ENCODE assay signal across 8 cellular contexts in genomic region chr17:7043195-7043543, GRCh38. TPM values are rescaled to one million over a fixed set of nuclear protein-coding genes. Genes with fewer than 3 reads are reported as not detected.
DNase-seq lines count a peak whose midpoint lies in the region; ATAC-seq and TF ChIP-seq lines count a peak whose summit lies in the region.
"Had no signal": no experiment of that assay in that cellular context is flagged by ENCODE, and none has a peak within 500 bp of the region (broad histone marks: within the 10 kb centered on the region; RNA-seq: fewer than 3 reads in every experiment).

No MANE protein-coding gene starts in this region.

- no peaks in the 10 kb centered on the region for H4K20me1 ChIP-seq in mammary epithelial cell (ENCODE audit: insufficient read depth, low read length)

- TF ChIP-seq EP300 in Ishikawa (IDR thresholded peaks at IDR 0.05; ENCODE audit: borderline replicate concordance) (no peak), stomach (IDR thresholded peaks at IDR 0.05) (no peak)

- no peak for DNase-seq in mammary epithelial cell
- peak; percentile 75 for DNase-seq in left lobe of liver (ENCODE audit: low spot score)
- no peak for DNase-seq in stomach
- DNase-seq in A172 (ENCODE audit: low spot score) = no peak
- DNase-seq in NCI-H2081 treated with DMSO at 0.1 percent for 48 hours (lab: John Stamatoyannopoulos, UW) = no peak

- no TSS peak for BruUV-seq in mammary epithelial cell (replicated peaks; lab: Mats Ljungman, UMichigan)

- H3K27me3 ChIP-seq in mammary epithelial cell (ENCODE audit: insufficient read depth, low read length) (peaks cover 9% of the 10 kb centered on the region), stomach (peaks cover 0 to 56% (median 24%) of the 10 kb centered on the region in 3 donors)

- H3K4me1 ChIP-seq in mammary epithelial cell (ENCODE audit: insufficient read depth, low read length) = peaks cover 26% of the 10 kb centered on the region
- H3K4me1 ChIP-seq in stomach = peaks cover 29 to 55% (median 48%) of the 10 kb centered on the region in 4 donors

- H2AFZ ChIP-seq in mammary epithelial cell (ENCODE audit: low read depth, low read length) = peak overlapping the region; percentile 67

- no peak for TF ChIP-seq CTCF in mammary epithelial cell (conservative IDR thresholded peaks at IDR 0.05 in 1 of 2, IDR thresholded peaks at IDR 0.05 in 1 of 2; ENCODE audit: extremely low read depth in 1 of 2, insufficient read depth in 1 of 2, low read depth in 1 of 2, low read length in 2 of 2)
- no peak for TF ChIP-seq CTCF in stomach (IDR thresholded peaks at IDR 0.05)

- H3K9ac ChIP-seq in mammary epithelial cell (ENCODE audit: insufficient read depth, low read length) = no peak overlapping the region

- dilution Hi-C loops in mammary epithelial cell (cut with HindIII; ENCODE audit: low sequenced_read_pairs) = no loop called here

- intact Hi-C loops in mammary epithelial cell (cut with micrococcal nuclease) (loop anchor here (10.0 kb wide), 1 partner anchor 542 kb away; the partner anchor contains the start of gene MPDU1), stomach (cut with DNase I; ENCODE audit: low total_unique reads) (no loop called here)

- ATAC-seq in left lobe of liver (peak; percentile 59), HG02759 (IDR thresholded peaks at IDR 0.05; ENCODE audit: unreplicated experiment) (no peak)

- H3K36me3 ChIP-seq in mammary epithelial cell (ENCODE audit: insufficient read depth, low read length) (no peaks in the 10 kb centered on the region), stomach (no peaks in the 10 kb centered on the region)

- 12% methylated on average over 7 of the region's 25 CpGs for WGBS in mammary epithelial cell (ENCODE audit: low coverage, missing lambda C conversion rate)
- 4 to 7% (median 6%) methylated on average over 14 to 25 of the region's 25 CpGs for WGBS in stomach, 5 donors

- H3K9me3 ChIP-seq in mammary epithelial cell (replicated peaks; ENCODE audit: insufficient read depth, low read length) (no peaks in the 10 kb centered on the region), stomach (no peaks in the 10 kb centered on the region)

- H3K4me3 ChIP-seq in mammary epithelial cell (replicated peaks in 1 of 3; ENCODE audit: insufficient read depth in 1 of 3, low read depth in 2 of 3, low read length in 3 of 3) = peak overlapping the region in 1 of 3 experiments; percentile 13
- H3K4me3 ChIP-seq in stomach = peak overlapping the region; percentile 36 to 51 (median 43)
- H3K4me3 ChIP-seq: SK-N-MC had no signal

- no peak for TF ChIP-seq POLR2A in stomach (IDR thresholded peaks at IDR 0.05)

- H3K27ac ChIP-seq in mammary epithelial cell (ENCODE audit: insufficient read depth, low read depth, low read length) (no peak overlapping the region), stomach (peak overlapping the region in 2 of 5 donors; percentile 39 to 63)
- H3K27ac ChIP-seq: SK-N-MC had no signal

- H3K4me2 ChIP-seq in mammary epithelial cell (ENCODE audit: insufficient read depth, low read depth, low read length) = peak overlapping the region; percentile 59

- no peak for TF ChIP-seq RAD21 in Ishikawa (IDR thresholded peaks at IDR 0.05; ENCODE audit: low read depth)

- in situ Hi-C loops in mammary epithelial cell (cut with MboI; ENCODE audit: low sequenced_read_pairs in 2 of 2) = loop anchor here in 1 of 2 donors (10.0 kb wide), 1 partner anchor 262 kb away; the partner anchor contains the start of gene EIF5A

- no peaks in the 10 kb centered on the region for H3K79me2 ChIP-seq in mammary epithelial cell (ENCODE audit: insufficient read depth, low read length)

- CTCF ChIA-PET in mammary epithelial cell (lab: Charles Lee; ENCODE audit: low non-redundant PET) = no interaction called here

TF ChIP-seq in Ishikawa, 13 proteins besides CTCF, POLR2A, EP300 and RAD21:
- TF ChIP-seq TEAD4 (IDR thresholded peaks at IDR 0.05) (no peak), MAX (IDR thresholded peaks at IDR 0.05) (0 out of 2 replicates have a peak, but pooled peaks have one; percentile 5)

RNA-seq across cellular contexts. Expression of gene SLC16A11, which starts 0.7 kb away (rescaled TPM):
- total RNA-seq in mammary epithelial cell = not detected
- not detected for polyA plus RNA-seq in mammary epithelial cell
- polyA minus RNA-seq in mammary epithelial cell = not detected
- total RNA-seq in left lobe of liver = 2.5 TPM
- not detected for total RNA-seq in stomach
- polyA plus RNA-seq in stomach = 1 to 10 TPM in 2 of 3 donors, under 1 TPM in 1; 0.68 to 3.7 (median 2.3) TPM
- total RNA-seq in A172 (2014; rRNA removed; shearing (Covaris generic)) = not detected in 2 replicates

RNA-seq across cellular contexts. Expression of gene SLC16A13, which starts 7.4 kb away (rescaled TPM):
- total RNA-seq in mammary epithelial cell = 10 to 100 TPM in 1 of 2 donors, 1 to 10 TPM in 1; 2.7 to 11.9 TPM
- 10.1 TPM for polyA plus RNA-seq in mammary epithelial cell
- polyA minus RNA-seq in mammary epithelial cell = 12.4 TPM
- total RNA-seq in left lobe of liver = 39.9 TPM
- 1 to 10 TPM in 1 of 5 donors, not detected in 4; 2.9 TPM for total RNA-seq in stomach
- 1 to 10 TPM in 1 of 3 donors, under 1 TPM in 1, not detected in 1; 0.56 to 1.4 TPM for polyA plus RNA-seq in stomach
- total RNA-seq in A172 (2014; rRNA removed; shearing (Covaris generic)) = 0.74 and 1.9 TPM in 2 replicates

RNA-seq across cellular contexts. Expression of gene BCL6B, which starts 20.3 kb away (rescaled TPM):
- total RNA-seq in mammary epithelial cell (not detected), left lobe of liver (1.7 TPM), stomach (1 to 10 TPM in 3 of 5 donors, not detected in 2; 1.3 to 5.5 (median 2.9) TPM)
- polyA plus RNA-seq in mammary epithelial cell (not detected), stomach (1 to 10 TPM; 2.2 to 5.0 (median 4.3) TPM)
- not detected for polyA minus RNA-seq in mammary epithelial cell
- total RNA-seq in A172 (2014; rRNA removed; shearing (Covaris generic)) = 0.07 TPM in 1 of 2 replicates, not detected in the other

RNA-seq across cellular contexts. Expression of gene RNASEK, which starts 30.7 kb away (rescaled TPM):
- total RNA-seq in mammary epithelial cell (100 to 1,000 TPM in 1 of 2 donors, 10 to 100 TPM in 1; 46.0 to 180 TPM), left lobe of liver (83.9 TPM), stomach (100 to 1,000 TPM in 2 of 5 donors, 10 to 100 TPM in 3; 12.3 to 173 (median 78.8) TPM)
- polyA plus RNA-seq in mammary epithelial cell (187 TPM), stomach (100 to 1,000 TPM; 243 to 390 (median 247) TPM)
- polyA minus RNA-seq in mammary epithelial cell = 404 TPM
- total RNA-seq in A172 (2014; rRNA removed; shearing (Covaris generic)) = 220 and 249 TPM in 2 replicates

RNA-seq across cellular contexts. Expression of gene CLEC10A, which starts 36.9 kb away (rescaled TPM):
- total RNA-seq in mammary epithelial cell (not detected), left lobe of liver (1.1 TPM), stomach (1 to 10 TPM in 2 of 5 donors, not detected in 3; 1.2 to 4.8 TPM)
- polyA plus RNA-seq in mammary epithelial cell (not detected), stomach (1 to 10 TPM in 2 of 3 donors, under 1 TPM in 1; 0.75 to 6.6 (median 2.2) TPM)
- not detected for polyA minus RNA-seq in mammary epithelial cell
- not detected in 2 replicates for total RNA-seq in A172 (2014; rRNA removed; shearing (Covaris generic))
